Comparison of ENCODE assay signal across 1 cellular context in genomic region chr6:32984639-32985389, GRCh38.
TF ChIP-seq lines count a peak whose summit lies in the region.

No MANE protein-coding gene starts in this region.

TF ChIP-seq in GM23338, 12 proteins besides CTCF, POLR2A, EP300 and RAD21 (continued from another document):
- TF ChIP-seq, protein P1, sequence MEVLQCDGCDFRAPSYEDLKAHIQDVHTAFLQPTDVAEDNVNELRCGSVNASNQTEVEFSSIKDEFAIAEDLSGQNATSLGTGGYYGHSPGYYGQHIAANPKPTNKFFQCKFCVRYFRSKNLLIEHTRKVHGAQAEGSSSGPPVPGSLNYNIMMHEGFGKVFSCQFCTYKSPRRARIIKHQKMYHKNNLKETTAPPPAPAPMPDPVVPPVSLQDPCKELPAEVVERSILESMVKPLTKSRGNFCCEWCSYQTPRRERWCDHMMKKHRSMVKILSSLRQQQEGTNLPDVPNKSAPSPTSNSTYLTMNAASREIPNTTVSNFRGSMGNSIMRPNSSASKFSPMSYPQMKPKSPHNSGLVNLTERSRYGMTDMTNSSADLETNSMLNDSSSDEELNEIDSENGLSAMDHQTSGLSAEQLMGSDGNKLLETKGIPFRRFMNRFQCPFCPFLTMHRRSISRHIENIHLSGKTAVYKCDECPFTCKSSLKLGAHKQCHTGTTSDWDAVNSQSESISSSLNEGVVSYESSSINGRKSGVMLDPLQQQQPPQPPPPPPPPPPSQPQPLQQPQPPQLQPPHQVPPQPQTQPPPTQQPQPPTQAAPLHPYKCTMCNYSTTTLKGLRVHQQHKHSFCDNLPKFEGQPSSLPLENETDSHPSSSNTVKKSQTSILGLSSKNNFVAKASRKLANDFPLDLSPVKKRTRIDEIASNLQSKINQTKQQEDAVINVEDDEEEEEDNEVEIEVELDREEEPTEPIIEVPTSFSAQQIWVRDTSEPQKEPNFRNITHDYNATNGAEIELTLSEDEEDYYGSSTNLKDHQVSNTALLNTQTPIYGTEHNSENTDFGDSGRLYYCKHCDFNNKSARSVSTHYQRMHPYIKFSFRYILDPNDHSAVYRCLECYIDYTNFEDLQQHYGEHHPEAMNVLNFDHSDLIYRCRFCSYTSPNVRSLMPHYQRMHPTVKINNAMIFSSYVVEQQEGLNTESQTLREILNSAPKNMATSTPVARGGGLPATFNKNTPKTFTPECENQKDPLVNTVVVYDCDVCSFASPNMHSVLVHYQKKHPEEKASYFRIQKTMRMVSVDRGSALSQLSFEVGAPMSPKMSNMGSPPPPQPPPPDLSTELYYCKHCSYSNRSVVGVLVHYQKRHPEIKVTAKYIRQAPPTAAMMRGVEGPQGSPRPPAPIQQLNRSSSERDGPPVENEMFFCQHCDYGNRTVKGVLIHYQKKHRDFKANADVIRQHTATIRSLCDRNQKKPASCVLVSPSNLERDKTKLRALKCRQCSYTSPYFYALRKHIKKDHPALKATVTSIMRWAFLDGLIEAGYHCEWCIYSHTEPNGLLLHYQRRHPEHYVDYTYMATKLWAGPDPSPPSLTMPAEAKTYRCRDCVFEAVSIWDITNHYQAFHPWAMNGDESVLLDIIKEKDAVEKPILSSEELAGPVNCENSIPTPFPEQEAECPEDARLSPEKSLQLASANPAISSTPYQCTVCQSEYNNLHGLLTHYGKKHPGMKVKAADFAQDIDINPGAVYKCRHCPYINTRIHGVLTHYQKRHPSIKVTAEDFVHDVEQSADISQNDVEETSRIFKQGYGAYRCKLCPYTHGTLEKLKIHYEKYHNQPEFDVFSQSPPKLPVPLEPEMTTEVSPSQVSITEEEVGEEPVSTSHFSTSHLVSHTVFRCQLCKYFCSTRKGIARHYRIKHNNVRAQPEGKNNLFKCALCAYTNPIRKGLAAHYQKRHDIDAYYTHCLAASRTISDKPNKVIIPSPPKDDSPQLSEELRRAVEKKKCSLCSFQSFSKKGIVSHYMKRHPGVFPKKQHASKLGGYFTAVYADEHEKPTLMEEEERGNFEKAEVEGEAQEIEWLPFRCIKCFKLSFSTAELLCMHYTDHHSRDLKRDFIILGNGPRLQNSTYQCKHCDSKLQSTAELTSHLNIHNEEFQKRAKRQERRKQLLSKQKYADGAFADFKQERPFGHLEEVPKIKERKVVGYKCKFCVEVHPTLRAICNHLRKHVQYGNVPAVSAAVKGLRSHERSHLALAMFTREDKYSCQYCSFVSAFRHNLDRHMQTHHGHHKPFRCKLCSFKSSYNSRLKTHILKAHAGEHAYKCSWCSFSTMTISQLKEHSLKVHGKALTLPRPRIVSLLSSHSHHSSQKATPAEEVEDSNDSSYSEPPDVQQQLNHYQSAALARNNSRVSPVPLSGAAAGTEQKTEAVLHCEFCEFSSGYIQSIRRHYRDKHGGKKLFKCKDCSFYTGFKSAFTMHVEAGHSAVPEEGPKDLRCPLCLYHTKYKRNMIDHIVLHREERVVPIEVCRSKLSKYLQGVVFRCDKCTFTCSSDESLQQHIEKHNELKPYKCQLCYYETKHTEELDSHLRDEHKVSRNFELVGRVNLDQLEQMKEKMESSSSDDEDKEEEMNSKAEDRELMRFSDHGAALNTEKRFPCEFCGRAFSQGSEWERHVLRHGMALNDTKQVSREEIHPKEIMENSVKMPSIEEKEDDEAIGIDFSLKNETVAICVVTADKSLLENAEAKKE (CRISPR knock-in tag; IDR thresholded peaks at IDR 0.05): no peak
- no peak for TF ChIP-seq CREB1 (CRISPR knock-in tag; IDR thresholded peaks at IDR 0.05; ENCODE audit: low read depth)
- TF ChIP-seq, protein P2, sequence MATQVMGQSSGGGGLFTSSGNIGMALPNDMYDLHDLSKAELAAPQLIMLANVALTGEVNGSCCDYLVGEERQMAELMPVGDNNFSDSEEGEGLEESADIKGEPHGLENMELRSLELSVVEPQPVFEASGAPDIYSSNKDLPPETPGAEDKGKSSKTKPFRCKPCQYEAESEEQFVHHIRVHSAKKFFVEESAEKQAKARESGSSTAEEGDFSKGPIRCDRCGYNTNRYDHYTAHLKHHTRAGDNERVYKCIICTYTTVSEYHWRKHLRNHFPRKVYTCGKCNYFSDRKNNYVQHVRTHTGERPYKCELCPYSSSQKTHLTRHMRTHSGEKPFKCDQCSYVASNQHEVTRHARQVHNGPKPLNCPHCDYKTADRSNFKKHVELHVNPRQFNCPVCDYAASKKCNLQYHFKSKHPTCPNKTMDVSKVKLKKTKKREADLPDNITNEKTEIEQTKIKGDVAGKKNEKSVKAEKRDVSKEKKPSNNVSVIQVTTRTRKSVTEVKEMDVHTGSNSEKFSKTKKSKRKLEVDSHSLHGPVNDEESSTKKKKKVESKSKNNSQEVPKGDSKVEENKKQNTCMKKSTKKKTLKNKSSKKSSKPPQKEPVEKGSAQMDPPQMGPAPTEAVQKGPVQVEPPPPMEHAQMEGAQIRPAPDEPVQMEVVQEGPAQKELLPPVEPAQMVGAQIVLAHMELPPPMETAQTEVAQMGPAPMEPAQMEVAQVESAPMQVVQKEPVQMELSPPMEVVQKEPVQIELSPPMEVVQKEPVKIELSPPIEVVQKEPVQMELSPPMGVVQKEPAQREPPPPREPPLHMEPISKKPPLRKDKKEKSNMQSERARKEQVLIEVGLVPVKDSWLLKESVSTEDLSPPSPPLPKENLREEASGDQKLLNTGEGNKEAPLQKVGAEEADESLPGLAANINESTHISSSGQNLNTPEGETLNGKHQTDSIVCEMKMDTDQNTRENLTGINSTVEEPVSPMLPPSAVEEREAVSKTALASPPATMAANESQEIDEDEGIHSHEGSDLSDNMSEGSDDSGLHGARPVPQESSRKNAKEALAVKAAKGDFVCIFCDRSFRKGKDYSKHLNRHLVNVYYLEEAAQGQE (IDR thresholded peaks at IDR 0.05; ENCODE audit: unreplicated experiment): no peak
- no peak for TF ChIP-seq ETS1 (IDR thresholded peaks at IDR 0.05)
- no peak for TF ChIP-seq EZH2 (IDR thresholded peaks at IDR 0.05; ENCODE audit: low read depth, unreplicated experiment)
- no peak for TF ChIP-seq STAT1 (IDR thresholded peaks at IDR 0.05; ENCODE audit: unreplicated experiment)
